23 cellular contexts compared by ENCODE assay signal in the genomic region with DNA sequence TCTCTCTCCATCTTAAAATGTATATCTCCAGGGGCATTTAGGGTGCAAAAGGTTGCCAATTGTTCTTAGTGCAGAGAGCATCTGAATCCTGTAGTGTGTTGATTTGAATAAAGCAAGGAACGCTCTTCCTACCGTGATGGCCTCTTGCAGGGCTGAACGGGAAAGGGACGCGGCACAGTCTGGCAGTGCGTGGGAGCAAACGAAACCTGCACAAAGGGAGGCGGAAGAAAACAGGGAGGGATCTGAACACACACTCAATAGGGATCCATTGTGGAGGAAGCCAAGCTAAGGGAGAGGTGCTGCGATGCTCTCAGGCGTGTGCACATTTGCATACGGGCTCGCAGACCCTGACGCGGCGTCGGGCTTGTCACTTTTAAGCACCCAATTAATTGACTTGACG.
"Had no signal": no experiment of that assay in that cellular context is flagged by ENCODE, and none has a peak within 500 bp of the region (broad histone marks: within the 10 kb centered on the region; RNA-seq: fewer than 3 reads in every experiment).

No MANE protein-coding gene starts in this region.

- H3K27me3 Mint-ChIP-seq: activated CD4-positive, alpha-beta T cell treated with anti-CD3 and anti-CD28 coated beads, Interleukin-2, amount 10 ng/mL, durations not matched to agents 7 days and 5 days; activated CD8-positive, alpha-beta T cell treated with anti-CD3 and anti-CD28 coated beads for 36 hours; activated naive CD4-positive, alpha-beta T cell treated with anti-CD3 and anti-CD28 coated beads, Interleukin-2, amount 50 U/mL, for 24 hours; activated naive CD8-positive, alpha-beta T cell treated with anti-CD3 and anti-CD28 coated beads, Interleukin-2, amount 50 U/mL, for 24 hours; activated T-helper 17 cell treated with anti-CD3 and anti-CD28 coated beads, Interleukin-2, amount 50 U/mL, for 72 hours; naive B cell; stimulated activated naive B cell treated with anti-CD40 and anti-IgM and Interleukin-4, amounts not matched to agents 10 μg/mL and 1 μg/mL and 100 μg/mL, for 72 hours had no signal

- H3K4me3 ChIP-seq: heart right ventricle, tibial nerve had no signal

- DNase-seq: activated CD4-positive, alpha-beta T cell treated with anti-CD3 and anti-CD28 coated beads, Interleukin-2, amount 10 ng/mL, durations not matched to agents 7 days and 5 days; activated CD4-positive, CD25-positive, alpha-beta regulatory T cell treated with anti-CD3 and anti-CD28 coated beads, Interleukin-2, amount 50 U/mL, for 72 hours; activated CD8-positive, alpha-beta T cell treated with anti-CD3 and anti-CD28 coated beads for 36 hours; activated naive CD8-positive, alpha-beta T cell treated with anti-CD3 and anti-CD28 coated beads, Interleukin-2, amount 50 U/mL, for 24 hours; activated T-cell treated with anti-CD3 and anti-CD28 coated beads, Interleukin-2, amount 50 U/mL, for 4 hours; amygdala; caudate nucleus; foreskin fibroblast; heart right ventricle; left cardiac atrium; naive B cell; nephron progenitor cell; right cardiac atrium; stimulated activated CD4-positive, alpha-beta T cell treated with anti-CD3 and anti-CD28 coated beads, Interleukin-15, amount 100 ng/mL, for 24 hours; stimulated activated CD4-positive, alpha-beta T cell treated with anti-CD3 and anti-CD28 coated beads, Interleukin-2, amount 100 ng/mL, for 24 hours; stimulated activated naive B cell treated with anti-CD40 and anti-IgM and Interleukin-4, amounts not matched to agents 10 μg/mL and 1 μg/mL and 100 μg/mL, for 72 hours; T-helper 9 cell had no signal

- H3K9me3 Mint-ChIP-seq: activated CD4-positive, alpha-beta T cell treated with anti-CD3 and anti-CD28 coated beads, Interleukin-2, amount 10 ng/mL, durations not matched to agents 7 days and 5 days; activated CD8-positive, alpha-beta T cell treated with anti-CD3 and anti-CD28 coated beads for 36 hours; activated naive CD4-positive, alpha-beta T cell treated with anti-CD3 and anti-CD28 coated beads, Interleukin-2, amount 50 U/mL, for 24 hours; activated T-cell treated with anti-CD3 and anti-CD28 coated beads, Interleukin-2, amount 50 U/mL, for 4 hours; activated T-helper 17 cell treated with anti-CD3 and anti-CD28 coated beads, Interleukin-2, amount 50 U/mL, for 72 hours; mesothelial cell of epicardium; nephron progenitor cell; stimulated activated naive B cell treated with anti-CD40 and anti-IgM and Interleukin-4, amounts not matched to agents 10 μg/mL and 1 μg/mL and 100 μg/mL, for 72 hours; T-helper 1 cell treated with Interleukin-12 subunit alpha and Interleukin-12 subunit beta and Interleukin-4 antibody, amounts not matched to agents 30 μg/mL and 1 μg/mL, for 36 hours had no signal

- H3K36me3 ChIP-seq: heart right ventricle, tibial nerve had no signal

- H3K4me1 ChIP-seq: heart right ventricle, tibial nerve had no signal

- H3K4me3 Mint-ChIP-seq: activated CD4-positive, alpha-beta T cell treated with anti-CD3 and anti-CD28 coated beads, Interleukin-2, amount 10 ng/mL, durations not matched to agents 7 days and 5 days; activated CD8-positive, alpha-beta T cell treated with anti-CD3 and anti-CD28 coated beads for 36 hours; activated naive CD4-positive, alpha-beta T cell treated with anti-CD3 and anti-CD28 coated beads, Interleukin-2, amount 50 U/mL, for 24 hours; activated naive CD8-positive, alpha-beta T cell treated with anti-CD3 and anti-CD28 coated beads, Interleukin-2, amount 50 U/mL, for 24 hours; activated T-cell treated with anti-CD3 and anti-CD28 coated beads, Interleukin-2, amount 50 U/mL, for 4 hours; activated T-helper 17 cell treated with anti-CD3 and anti-CD28 coated beads, Interleukin-2, amount 50 U/mL, for 72 hours; mesothelial cell of epicardium; naive B cell; nephron progenitor cell; stimulated activated naive B cell treated with anti-CD40 and anti-IgM and Interleukin-4, amounts not matched to agents 10 μg/mL and 1 μg/mL and 100 μg/mL, for 72 hours; T-helper 1 cell treated with Interleukin-12 subunit alpha and Interleukin-12 subunit beta and Interleukin-4 antibody, amounts not matched to agents 30 μg/mL and 1 μg/mL, for 36 hours had no signal

- H3K4me1 Mint-ChIP-seq: activated CD4-positive, alpha-beta T cell treated with anti-CD3 and anti-CD28 coated beads, Interleukin-2, amount 10 ng/mL, durations not matched to agents 7 days and 5 days; activated naive CD4-positive, alpha-beta T cell treated with anti-CD3 and anti-CD28 coated beads, Interleukin-2, amount 50 U/mL, for 24 hours; activated naive CD8-positive, alpha-beta T cell treated with anti-CD3 and anti-CD28 coated beads, Interleukin-2, amount 50 U/mL, for 24 hours; activated T-helper 17 cell treated with anti-CD3 and anti-CD28 coated beads, Interleukin-2, amount 50 U/mL, for 72 hours; naive B cell; nephron progenitor cell; stimulated activated naive B cell treated with anti-CD40 and anti-IgM and Interleukin-4, amounts not matched to agents 10 μg/mL and 1 μg/mL and 100 μg/mL, for 72 hours had no signal

- H3K27ac ChIP-seq: heart right ventricle, tibial nerve had no signal

- H3K27ac Mint-ChIP-seq: activated CD4-positive, alpha-beta T cell treated with anti-CD3 and anti-CD28 coated beads, Interleukin-2, amount 10 ng/mL, durations not matched to agents 7 days and 5 days; activated CD8-positive, alpha-beta T cell treated with anti-CD3 and anti-CD28 coated beads for 36 hours; activated naive CD4-positive, alpha-beta T cell treated with anti-CD3 and anti-CD28 coated beads, Interleukin-2, amount 50 U/mL, for 24 hours; activated naive CD8-positive, alpha-beta T cell treated with anti-CD3 and anti-CD28 coated beads, Interleukin-2, amount 50 U/mL, for 24 hours; activated T-helper 17 cell treated with anti-CD3 and anti-CD28 coated beads, Interleukin-2, amount 50 U/mL, for 72 hours; mesothelial cell of epicardium; naive B cell; nephron progenitor cell; stimulated activated naive B cell treated with anti-CD40 and anti-IgM and Interleukin-4, amounts not matched to agents 10 μg/mL and 1 μg/mL and 100 μg/mL, for 72 hours; T-helper 1 cell treated with Interleukin-12 subunit alpha and Interleukin-12 subunit beta and Interleukin-4 antibody, amounts not matched to agents 30 μg/mL and 1 μg/mL, for 36 hours had no signal

- H3K27me3 ChIP-seq: tibial nerve had no signal

- H3K9me3 ChIP-seq: heart right ventricle, tibial nerve had no signal

- ATAC-seq: activated CD8-positive, alpha-beta T cell treated with anti-CD3 and anti-CD28 coated beads for 36 hours; activated naive CD8-positive, alpha-beta T cell treated with anti-CD3 and anti-CD28 coated beads, Interleukin-2, amount 50 U/mL, for 24 hours; activated T-cell treated with anti-CD3 and anti-CD28 coated beads, Interleukin-2, amount 50 U/mL, for 4 hours; activated T-helper 17 cell treated with anti-CD3 and anti-CD28 coated beads, Interleukin-2, amount 50 U/mL, for 72 hours; esophagus mucosa; heart right ventricle; left cardiac atrium; right cardiac atrium; stimulated activated naive B cell treated with anti-CD40 and anti-IgM and Interleukin-4, amounts not matched to agents 10 μg/mL and 1 μg/mL and 100 μg/mL, for 72 hours had no signal

- H3K36me3 Mint-ChIP-seq: activated naive CD4-positive, alpha-beta T cell treated with anti-CD3 and anti-CD28 coated beads, Interleukin-2, amount 50 U/mL, for 24 hours; mesothelial cell of epicardium; naive B cell; stimulated activated naive B cell treated with anti-CD40 and anti-IgM and Interleukin-4, amounts not matched to agents 10 μg/mL and 1 μg/mL and 100 μg/mL, for 72 hours had no signal
